Comparison of ENCODE assay signal across 1 cellular context in the genomic region with DNA sequence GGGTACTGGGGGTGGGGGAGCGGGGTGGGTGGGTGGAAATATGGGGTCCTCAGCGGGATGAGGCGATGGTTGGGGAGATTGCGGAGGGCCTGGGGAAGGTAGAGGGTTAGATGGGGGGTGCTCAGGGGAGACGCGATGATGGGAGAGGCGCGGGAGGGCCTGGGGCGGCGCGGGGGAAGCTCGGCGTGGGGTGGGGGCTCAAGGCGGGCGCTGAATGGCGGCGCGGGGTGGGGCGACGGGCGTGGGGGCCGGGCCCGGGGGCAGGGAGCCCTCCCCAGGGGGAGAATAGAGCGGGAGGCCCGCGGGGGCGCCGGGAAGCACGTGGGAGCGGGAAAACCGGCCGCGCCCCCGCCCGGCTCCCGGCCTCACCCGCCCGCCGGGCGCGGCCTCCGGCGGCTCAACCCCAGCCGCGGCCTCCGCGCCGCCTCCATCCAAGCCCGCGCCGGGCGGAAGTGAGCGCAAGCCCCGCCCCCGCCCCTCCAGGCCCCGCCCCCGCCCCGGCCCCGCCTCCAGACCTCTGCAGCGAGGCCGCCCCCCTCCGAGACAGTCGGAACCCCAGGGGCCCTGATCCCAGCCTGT.
TF ChIP-seq lines count a peak whose summit lies in the region.

Gene FAAP20 (minus strand): TSS at position 454 of the 579 bp plus-strand sequence. CDS start 23 bp downstream, at position 431.

TF ChIP-seq in GM23338, 12 proteins besides CTCF, POLR2A, EP300 and RAD21 (continued from another document):
- TF ChIP-seq, protein P1, sequence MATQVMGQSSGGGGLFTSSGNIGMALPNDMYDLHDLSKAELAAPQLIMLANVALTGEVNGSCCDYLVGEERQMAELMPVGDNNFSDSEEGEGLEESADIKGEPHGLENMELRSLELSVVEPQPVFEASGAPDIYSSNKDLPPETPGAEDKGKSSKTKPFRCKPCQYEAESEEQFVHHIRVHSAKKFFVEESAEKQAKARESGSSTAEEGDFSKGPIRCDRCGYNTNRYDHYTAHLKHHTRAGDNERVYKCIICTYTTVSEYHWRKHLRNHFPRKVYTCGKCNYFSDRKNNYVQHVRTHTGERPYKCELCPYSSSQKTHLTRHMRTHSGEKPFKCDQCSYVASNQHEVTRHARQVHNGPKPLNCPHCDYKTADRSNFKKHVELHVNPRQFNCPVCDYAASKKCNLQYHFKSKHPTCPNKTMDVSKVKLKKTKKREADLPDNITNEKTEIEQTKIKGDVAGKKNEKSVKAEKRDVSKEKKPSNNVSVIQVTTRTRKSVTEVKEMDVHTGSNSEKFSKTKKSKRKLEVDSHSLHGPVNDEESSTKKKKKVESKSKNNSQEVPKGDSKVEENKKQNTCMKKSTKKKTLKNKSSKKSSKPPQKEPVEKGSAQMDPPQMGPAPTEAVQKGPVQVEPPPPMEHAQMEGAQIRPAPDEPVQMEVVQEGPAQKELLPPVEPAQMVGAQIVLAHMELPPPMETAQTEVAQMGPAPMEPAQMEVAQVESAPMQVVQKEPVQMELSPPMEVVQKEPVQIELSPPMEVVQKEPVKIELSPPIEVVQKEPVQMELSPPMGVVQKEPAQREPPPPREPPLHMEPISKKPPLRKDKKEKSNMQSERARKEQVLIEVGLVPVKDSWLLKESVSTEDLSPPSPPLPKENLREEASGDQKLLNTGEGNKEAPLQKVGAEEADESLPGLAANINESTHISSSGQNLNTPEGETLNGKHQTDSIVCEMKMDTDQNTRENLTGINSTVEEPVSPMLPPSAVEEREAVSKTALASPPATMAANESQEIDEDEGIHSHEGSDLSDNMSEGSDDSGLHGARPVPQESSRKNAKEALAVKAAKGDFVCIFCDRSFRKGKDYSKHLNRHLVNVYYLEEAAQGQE (IDR thresholded peaks at IDR 0.05; ENCODE audit: unreplicated experiment) = no peak
- TF ChIP-seq, protein P2, sequence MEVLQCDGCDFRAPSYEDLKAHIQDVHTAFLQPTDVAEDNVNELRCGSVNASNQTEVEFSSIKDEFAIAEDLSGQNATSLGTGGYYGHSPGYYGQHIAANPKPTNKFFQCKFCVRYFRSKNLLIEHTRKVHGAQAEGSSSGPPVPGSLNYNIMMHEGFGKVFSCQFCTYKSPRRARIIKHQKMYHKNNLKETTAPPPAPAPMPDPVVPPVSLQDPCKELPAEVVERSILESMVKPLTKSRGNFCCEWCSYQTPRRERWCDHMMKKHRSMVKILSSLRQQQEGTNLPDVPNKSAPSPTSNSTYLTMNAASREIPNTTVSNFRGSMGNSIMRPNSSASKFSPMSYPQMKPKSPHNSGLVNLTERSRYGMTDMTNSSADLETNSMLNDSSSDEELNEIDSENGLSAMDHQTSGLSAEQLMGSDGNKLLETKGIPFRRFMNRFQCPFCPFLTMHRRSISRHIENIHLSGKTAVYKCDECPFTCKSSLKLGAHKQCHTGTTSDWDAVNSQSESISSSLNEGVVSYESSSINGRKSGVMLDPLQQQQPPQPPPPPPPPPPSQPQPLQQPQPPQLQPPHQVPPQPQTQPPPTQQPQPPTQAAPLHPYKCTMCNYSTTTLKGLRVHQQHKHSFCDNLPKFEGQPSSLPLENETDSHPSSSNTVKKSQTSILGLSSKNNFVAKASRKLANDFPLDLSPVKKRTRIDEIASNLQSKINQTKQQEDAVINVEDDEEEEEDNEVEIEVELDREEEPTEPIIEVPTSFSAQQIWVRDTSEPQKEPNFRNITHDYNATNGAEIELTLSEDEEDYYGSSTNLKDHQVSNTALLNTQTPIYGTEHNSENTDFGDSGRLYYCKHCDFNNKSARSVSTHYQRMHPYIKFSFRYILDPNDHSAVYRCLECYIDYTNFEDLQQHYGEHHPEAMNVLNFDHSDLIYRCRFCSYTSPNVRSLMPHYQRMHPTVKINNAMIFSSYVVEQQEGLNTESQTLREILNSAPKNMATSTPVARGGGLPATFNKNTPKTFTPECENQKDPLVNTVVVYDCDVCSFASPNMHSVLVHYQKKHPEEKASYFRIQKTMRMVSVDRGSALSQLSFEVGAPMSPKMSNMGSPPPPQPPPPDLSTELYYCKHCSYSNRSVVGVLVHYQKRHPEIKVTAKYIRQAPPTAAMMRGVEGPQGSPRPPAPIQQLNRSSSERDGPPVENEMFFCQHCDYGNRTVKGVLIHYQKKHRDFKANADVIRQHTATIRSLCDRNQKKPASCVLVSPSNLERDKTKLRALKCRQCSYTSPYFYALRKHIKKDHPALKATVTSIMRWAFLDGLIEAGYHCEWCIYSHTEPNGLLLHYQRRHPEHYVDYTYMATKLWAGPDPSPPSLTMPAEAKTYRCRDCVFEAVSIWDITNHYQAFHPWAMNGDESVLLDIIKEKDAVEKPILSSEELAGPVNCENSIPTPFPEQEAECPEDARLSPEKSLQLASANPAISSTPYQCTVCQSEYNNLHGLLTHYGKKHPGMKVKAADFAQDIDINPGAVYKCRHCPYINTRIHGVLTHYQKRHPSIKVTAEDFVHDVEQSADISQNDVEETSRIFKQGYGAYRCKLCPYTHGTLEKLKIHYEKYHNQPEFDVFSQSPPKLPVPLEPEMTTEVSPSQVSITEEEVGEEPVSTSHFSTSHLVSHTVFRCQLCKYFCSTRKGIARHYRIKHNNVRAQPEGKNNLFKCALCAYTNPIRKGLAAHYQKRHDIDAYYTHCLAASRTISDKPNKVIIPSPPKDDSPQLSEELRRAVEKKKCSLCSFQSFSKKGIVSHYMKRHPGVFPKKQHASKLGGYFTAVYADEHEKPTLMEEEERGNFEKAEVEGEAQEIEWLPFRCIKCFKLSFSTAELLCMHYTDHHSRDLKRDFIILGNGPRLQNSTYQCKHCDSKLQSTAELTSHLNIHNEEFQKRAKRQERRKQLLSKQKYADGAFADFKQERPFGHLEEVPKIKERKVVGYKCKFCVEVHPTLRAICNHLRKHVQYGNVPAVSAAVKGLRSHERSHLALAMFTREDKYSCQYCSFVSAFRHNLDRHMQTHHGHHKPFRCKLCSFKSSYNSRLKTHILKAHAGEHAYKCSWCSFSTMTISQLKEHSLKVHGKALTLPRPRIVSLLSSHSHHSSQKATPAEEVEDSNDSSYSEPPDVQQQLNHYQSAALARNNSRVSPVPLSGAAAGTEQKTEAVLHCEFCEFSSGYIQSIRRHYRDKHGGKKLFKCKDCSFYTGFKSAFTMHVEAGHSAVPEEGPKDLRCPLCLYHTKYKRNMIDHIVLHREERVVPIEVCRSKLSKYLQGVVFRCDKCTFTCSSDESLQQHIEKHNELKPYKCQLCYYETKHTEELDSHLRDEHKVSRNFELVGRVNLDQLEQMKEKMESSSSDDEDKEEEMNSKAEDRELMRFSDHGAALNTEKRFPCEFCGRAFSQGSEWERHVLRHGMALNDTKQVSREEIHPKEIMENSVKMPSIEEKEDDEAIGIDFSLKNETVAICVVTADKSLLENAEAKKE (CRISPR knock-in tag; IDR thresholded peaks at IDR 0.05) = no peak
- TF ChIP-seq STAT1 (IDR thresholded peaks at IDR 0.05; ENCODE audit: unreplicated experiment) = no peak
- TF ChIP-seq JUNB (IDR thresholded peaks at IDR 0.05; ENCODE audit: unreplicated experiment) = no peak
- TF ChIP-seq POLR2AphosphoS5 (IDR thresholded peaks at IDR 0.05; ENCODE audit: low read depth) = no peak
- TF ChIP-seq EZH2phosphoT487 (IDR thresholded peaks at IDR 0.05; ENCODE audit: unreplicated experiment) = no peak
TF ChIP-seq in GM23338: peak in this region for 0.
